28 cellular contexts compared by ENCODE assay signal in genomic region chr3:41569632-41570338, GRCh38.
DNase-seq lines count a peak whose midpoint lies in the region; ATAC-seq, FAIRE-seq and TF ChIP-seq lines count a peak whose summit lies in the region.
"Had no signal": no experiment of that assay in that cellular context is flagged by ENCODE, and none has a peak within 500 bp of the region (broad histone marks: within the 10 kb centered on the region; RNA-seq: fewer than 3 reads in every experiment).

No MANE protein-coding gene starts in this region.

- TF ChIP-seq RAD21 in HepG2 (CRISPR knock-in tag; IDR thresholded peaks at IDR 0.05) = no peak

- no peak for TF ChIP-seq EP300 in HepG2 (IDR thresholded peaks at IDR 0.05; ENCODE audit: low read depth in 2 of 2, low read length in 2 of 2)
- TF ChIP-seq EP300 in HepG2 (CRISPR knock-in tag; IDR thresholded peaks at IDR 0.05; ENCODE audit: borderline replicate concordance) = no peak

- H3K79me2 ChIP-seq in HepG2 (ENCODE audit: insufficient read depth, low read length) (no peaks in the 10 kb centered on the region), MM.1S (ENCODE audit: low read length) (no peaks in the 10 kb centered on the region)

- H3K4me2 ChIP-seq in HepG2 (ENCODE audit: low read depth, low read length) (no peak overlapping the region), MM.1S (ENCODE audit: low read depth, low read length) (no peak overlapping the region)
- H3K4me2 ChIP-seq: PC-9 had no signal

- H3K27me3 ChIP-seq in HepG2 (ENCODE audit: control insufficient read depth in 1 of 2, insufficient read depth in 2 of 2, low read length in 2 of 2) = no peaks in the 10 kb centered on the region
- H3K27me3 ChIP-seq in right lobe of liver = no peaks in the 10 kb centered on the region
- H3K27me3 ChIP-seq in RWPE2 (ENCODE audit: insufficient read depth, poor library complexity, severe bottlenecking) = no peaks in the 10 kb centered on the region
- H3K27me3 ChIP-seq in MM.1S (replicated peaks; ENCODE audit: insufficient read depth, low read length) = no peaks in the 10 kb centered on the region
- no peaks in the 10 kb centered on the region for H3K27me3 ChIP-seq in endodermal cell (ENCODE audit: control insufficient read depth, insufficient read depth, low read length, poor library complexity, severe bottlenecking)

- no peaks in the 10 kb centered on the region for H3K27me3 Mint-ChIP-seq in endodermal cell (ENCODE audit: insufficient read depth)
- H3K27me3 Mint-ChIP-seq: CD4-positive, CD25-positive, alpha-beta regulatory T cell had no signal

- H2AFZ ChIP-seq in HepG2 (ENCODE audit: low read length) (no peak overlapping the region), MM.1S (ENCODE audit: low read length) (no peak overlapping the region)
- H2AFZ ChIP-seq: GM23248, PC-9 had no signal

- no TSS peak for BruUV-seq in HepG2 (replicated peaks; lab: Mats Ljungman, UMichigan)

- no peaks in the 10 kb centered on the region for H3F3A ChIP-seq in MM.1S (ENCODE audit: insufficient read depth, low read length)

- H3K9me2 ChIP-seq in MM.1S (replicated peaks; ENCODE audit: insufficient read depth, low read length) = no peaks in the 10 kb centered on the region

- H3K4me1 ChIP-seq in HepG2 (ENCODE audit: insufficient read depth, low read length) = no peaks in the 10 kb centered on the region
- H3K4me1 ChIP-seq in right lobe of liver = no peaks in the 10 kb centered on the region
- no peaks in the 10 kb centered on the region for H3K4me1 ChIP-seq in RWPE2 (ENCODE audit: insufficient read depth, poor library complexity, severe bottlenecking)
- no peaks in the 10 kb centered on the region for H3K4me1 ChIP-seq in MM.1S (ENCODE audit: low read length)
- H3K4me1 ChIP-seq in endodermal cell (ENCODE audit: control insufficient read depth, insufficient read depth, low read length) = peaks cover 3% of the 10 kb centered on the region

- H3K27ac ChIP-seq in HepG2 (ENCODE audit: extremely low read length, insufficient read depth, low read length) = no peak overlapping the region
- no peak overlapping the region for H3K27ac ChIP-seq in right lobe of liver
- no peak overlapping the region for H3K27ac ChIP-seq in RWPE2 (ENCODE audit: poor library complexity, severe bottlenecking)
- no peak overlapping the region for H3K27ac ChIP-seq in MM.1S (ENCODE audit: low read length)
- no peak overlapping the region for H3K27ac ChIP-seq in endodermal cell (ENCODE audit: low read depth, low read length)
- H3K27ac ChIP-seq: GM23248, PC-9, SK-N-MC had no signal

- DNase-seq in HepG2 (ENCODE audit: low spot score) (no peak), right lobe of liver (no peak), RWPE2 (ENCODE audit: low spot score) (no peak), epithelial cell of esophagus (ENCODE audit: low read depth) (peak; percentile 66), NAMALWA (ENCODE audit: low spot score) (no peak), MM.1S (no peak), endodermal cell (no peak)
- DNase-seq: 8988T; CD4-positive, CD25-positive, alpha-beta regulatory T cell; DMS153; DND-41; GM23248; H9; HFFc6; Kasumi-1; MV-4-11; NCI-H1105 treated with DMSO at 0.1 percent for 48 hours; NCI-H146; NCI-H1930; NCI-H446; NCI-H524 treated with DMSO at 0.1 percent for 48 hours; NCI-H774; SIG-M5; SW 1271 had no signal

- intact Hi-C loops in HepG2 (cut with micrococcal nuclease; ENCODE audit: unreplicated experiment) = no loop called here
- intact Hi-C loops in right lobe of liver (cut with DNase I) = no loop called here

- H3K36me3 Mint-ChIP-seq in endodermal cell (ENCODE audit: low read depth) = no peaks in the 10 kb centered on the region
- H3K36me3 Mint-ChIP-seq: CD4-positive, CD25-positive, alpha-beta regulatory T cell had no signal

- in situ Hi-C loops in HepG2 (cut with HindIII; ENCODE audit: extremely low pct_ligation_motif_present, low pct_unique_long_range_greater_than_20kb) = no loop called here

- CTCF ChIA-PET in HepG2 (lab: Yijun Ruan, JAX; ENCODE audit: low intra/inter-chr PET ratio, low total read pairs) = no interaction called here

- H3K27ac Mint-ChIP-seq in endodermal cell = no peak overlapping the region
- H3K27ac Mint-ChIP-seq: CD4-positive, CD25-positive, alpha-beta regulatory T cell; H9; HFFc6 had no signal

- POLR2A ChIA-PET in HepG2 (lab: Yijun Ruan, JAX) = no interaction called here

- H3K9me3 ChIP-seq in HepG2 (ENCODE audit: low read length) = no peaks in the 10 kb centered on the region
- no peaks in the 10 kb centered on the region for H3K9me3 ChIP-seq in right lobe of liver
- no peaks in the 10 kb centered on the region for H3K9me3 ChIP-seq in RWPE2 (ENCODE audit: severe bottlenecking)
- no peaks in the 10 kb centered on the region for H3K9me3 ChIP-seq in MM.1S (replicated peaks; ENCODE audit: insufficient read depth, low read length)
- no peaks in the 10 kb centered on the region for H3K9me3 ChIP-seq in endodermal cell (ENCODE audit: control insufficient read depth, low read length)

- no peaks in the 10 kb centered on the region for H4K20me1 ChIP-seq in HepG2 (ENCODE audit: insufficient read depth, low read length)
- H4K20me1 ChIP-seq in MM.1S (ENCODE audit: insufficient read depth, low read length) = no peaks in the 10 kb centered on the region

- H3K4me3 Mint-ChIP-seq in endodermal cell = no peak overlapping the region
- H3K4me3 Mint-ChIP-seq: CD4-positive, CD25-positive, alpha-beta regulatory T cell; H9; HFFc6 had no signal

- ATAC-seq in HepG2 = no peak
- no peak for ATAC-seq in right lobe of liver
- peak; percentile 40; the same call in 1 of the 3 replicates for ATAC-seq in RWPE2 (ENCODE audit: low read depth)
- ATAC-seq in GM19467 (IDR thresholded peaks at IDR 0.05; ENCODE audit: unreplicated experiment) = no peak

- H3K9me3 Mint-ChIP-seq in endodermal cell = no peaks in the 10 kb centered on the region
- H3K9me3 Mint-ChIP-seq: CD4-positive, CD25-positive, alpha-beta regulatory T cell; HFFc6 had no signal

- H3K4me3 ChIP-seq in HepG2 (replicated peaks in 1 of 3; ENCODE audit: insufficient read depth in 1 of 3, low read depth in 2 of 3, low read length in 3 of 3) = no peak overlapping the region
- H3K4me3 ChIP-seq in right lobe of liver = no peak overlapping the region
- H3K4me3 ChIP-seq in RWPE2 (ENCODE audit: severe bottlenecking) = no peak overlapping the region
- H3K4me3 ChIP-seq in epithelial cell of esophagus (ENCODE audit: low read length) = no peak overlapping the region
- H3K4me3 ChIP-seq in MM.1S (ENCODE audit: low read length) = no peak overlapping the region
- H3K4me3 ChIP-seq in endodermal cell (ENCODE audit: low read length) = no peak overlapping the region
- H3K4me3 ChIP-seq: GM23248, PC-9, SK-N-MC had no signal

- no peak for TF ChIP-seq CTCF in HepG2 (CRISPR knock-in tag; IDR thresholded peaks at IDR 0.05)
- no peak for TF ChIP-seq CTCF in right lobe of liver (IDR thresholded peaks at IDR 0.05)
- no peak for TF ChIP-seq CTCF in RWPE2 (IDR thresholded peaks at IDR 0.05; ENCODE audit: poor library complexity, severe bottlenecking)
- no peak for TF ChIP-seq CTCF in epithelial cell of esophagus (IDR thresholded peaks at IDR 0.05; ENCODE audit: insufficient read depth, low read depth, low read length, missing control alignments)
- no peak for TF ChIP-seq CTCF in MM.1S (IDR thresholded peaks at IDR 0.05; ENCODE audit: low read length)
- TF ChIP-seq CTCF in endodermal cell (conservative IDR thresholded peaks at IDR 0.05) = no peak

- 60% methylated on average over 9 of the region's 9 CpGs for WGBS in HepG2 (ENCODE audit: low lambda C conversion rate)
- 90% methylated on average over 9 of the region's 9 CpGs for WGBS in right lobe of liver (ENCODE audit: insufficient coverage, low coverage, low lambda C conversion rate, missing lambda C conversion rate)
- 94 to 95% methylated on average over 8 to 9 of the region's 9 CpGs for WGBS in endodermal cell (ENCODE audit: insufficient coverage in 1 of 2, insufficient read length in 1 of 2), 2 experiments

- H3K9ac ChIP-seq in HepG2 (ENCODE audit: insufficient read depth, low read depth, low read length) (no peak overlapping the region), MM.1S (ENCODE audit: low read length) (no peak overlapping the region), endodermal cell (ENCODE audit: extremely low read depth, low read length, poor library complexity, severe bottlenecking) (no peak overlapping the region)
- H3K9ac ChIP-seq: GM23248 had no signal

- no peak for FAIRE-seq in HepG2 (lab: Jason Lieb, UNC)
- FAIRE-seq: GM19239 had no signal

- TF ChIP-seq POLR2A in HepG2 (IDR thresholded peaks at IDR 0.05; ENCODE audit: insufficient read depth in 1 of 2, low read depth in 2 of 2, low read length in 2 of 2) (no peak), right lobe of liver (IDR thresholded peaks at IDR 0.05) (no peak)

- peaks cover 14% of the 10 kb centered on the region for H3K4me1 Mint-ChIP-seq in endodermal cell
- H3K4me1 Mint-ChIP-seq: CD4-positive, CD25-positive, alpha-beta regulatory T cell had no signal

- H3K36me3 ChIP-seq in HepG2 (replicated peaks in 1 of 2; ENCODE audit: control insufficient read depth in 1 of 2, insufficient read depth in 2 of 2, low read length in 2 of 2) (no peaks in the 10 kb centered on the region), right lobe of liver (no peaks in the 10 kb centered on the region), RWPE2 (ENCODE audit: low read depth) (no peaks in the 10 kb centered on the region), MM.1S (replicated peaks; ENCODE audit: insufficient read depth, low read length) (no peaks in the 10 kb centered on the region), endodermal cell (ENCODE audit: control insufficient read depth, insufficient read depth, low read length) (no peaks in the 10 kb centered on the region)

TF ChIP-seq in HepG2, 621 proteins besides CTCF, POLR2A, EP300 and RAD21 (continues in another document):
- TF ChIP-seq MAFF (IDR thresholded peaks at IDR 0.05; ENCODE audit: low read depth, low read length) (peak; percentile 80), ZNF747 (CRISPR knock-in tag; IDR thresholded peaks at IDR 0.05; ENCODE audit: borderline replicate concordance) (no peak), KLF11 (CRISPR knock-in tag; IDR thresholded peaks at IDR 0.05) (no peak)
